Comparison of ENCODE assay signal across 18 cellular contexts in genomic region chr1:173413271-173413707, GRCh38.
DNase-seq lines count a peak whose midpoint lies in the region; ATAC-seq, FAIRE-seq and TF ChIP-seq lines count a peak whose summit lies in the region.
"Had no signal": no experiment of that assay in that cellular context is flagged by ENCODE, and none has a peak within 500 bp of the region (broad histone marks: within the 10 kb centered on the region; RNA-seq: fewer than 3 reads in every experiment).

No MANE protein-coding gene starts in this region.

- peak overlapping the region; percentile 85 for H3K4me2 ChIP-seq in GM12878 (ENCODE audit: control insufficient read depth, insufficient read depth)
- H3K4me2 ChIP-seq: PC-9 had no signal

- peak; percentile 71 for TF ChIP-seq POLR2A in GM12878 (IDR thresholded peaks at IDR 0.05; ENCODE audit: low read depth, low read length)
- TF ChIP-seq POLR2A in testis (IDR thresholded peaks at IDR 0.05) = no peak

- H3K27ac ChIP-seq in GM12878 (ENCODE audit: control insufficient read depth, insufficient read depth) = peak overlapping the region; percentile 99
- H3K27ac ChIP-seq in testis = peak overlapping the region in 1 of 2 donors; percentile 19
- H3K27ac ChIP-seq: PC-9 had no signal

- CTCF ChIA-PET in GM12878 (lab: Yijun Ruan, JAX) = interaction anchor here (0.7 to 4.7 kb wide), 6 partner anchors 17 to 668 kb away, joined by 3 to 34 read pairs (median 4); no protein-coding TSS in a partner anchor

- H2AFZ ChIP-seq in GM12878 (ENCODE audit: control insufficient read depth, low read depth, low read length) = peak overlapping the region; percentile 67
- H2AFZ ChIP-seq: PC-9 had no signal

- POLR2A ChIA-PET in GM12878 (lab: Charles Lee) = interaction anchor here (1.1 to 1.6 kb wide), 2 partner anchors 206 to 209 kb away, joined by 5 to 6 read pairs; partner anchors contain the start of gene TNFSF4

- WGBS in GM12878 (ENCODE audit: insufficient coverage, insufficient replicate concordance, low lambda C conversion rate, missing lambda C conversion rate) = 88% methylated on average over 7 of the region's 7 CpGs
- 59 to 70% methylated on average over 7 of the region's 7 CpGs for WGBS in testis, 2 donors

- no peak for FAIRE-seq in GM12878 (lab: Jason Lieb, UNC)
- FAIRE-seq: keratinocyte had no signal

- DNase-seq in Right ventricle myocardium superior (no peak), cardiac septum (ENCODE audit: low spot score) (no peak), KBM-7 (peak; percentile 80), GM12878 (ENCODE audit: low read depth, low spot score) (no peak), testis (peak; percentile 40)
- DNase-seq in central memory CD4-positive, alpha-beta T cell = no peak
- DNase-seq: activated CD4-positive, CD25-positive, alpha-beta regulatory T cell treated with anti-CD3 and anti-CD28 coated beads, Interleukin-2, amount 50 U/mL, for 72 hours; C1 segment of cervical spinal cord; DMS 273 treated with DMSO at 0.1 percent for 48 hours; GF-D8; NCI-H1436 treated with DMSO at 0.1 percent for 48 hours; PC-9; stimulated activated CD4-positive, alpha-beta T cell treated with anti-CD3 and anti-CD28 coated beads, Interleukin-2, amount 100 ng/mL, for 24 hours; T-helper 9 cell had no signal

- peak overlapping the region; percentile 77 for H3K9ac ChIP-seq in GM12878 (ENCODE audit: control insufficient read depth, insufficient read depth, low read length)

- RAD21 ChIA-PET in GM12878 (lab: Charles Lee; ENCODE audit: unreplicated experiment) = interaction anchor here (0.5 to 4.8 kb wide), 7 partner anchors 17 to 208 kb away, joined by 3 to 31 read pairs (median 3); partner anchors contain the start of gene TNFSF4

- no peak for TF ChIP-seq CTCF in GM12878 (IDR thresholded peaks at IDR 0.05 in 2 of 3, conservative IDR thresholded peaks at IDR 0.05 in 1 of 3; ENCODE audit: control insufficient read depth in 2 of 3, extremely low read depth in 1 of 3, insufficient read depth in 1 of 3, low read depth in 3 of 3, low read length in 3 of 3)
- TF ChIP-seq CTCF in testis (IDR thresholded peaks at IDR 0.05) = no peak

- BruUV-seq in GM12878 (replicated peaks; lab: Mats Ljungman, UMichigan) = no TSS peak

- H3K27me3 ChIP-seq in GM12878 (replicated peaks in 1 of 2; ENCODE audit: control insufficient read depth in 2 of 2, insufficient read depth in 2 of 2, low read length in 1 of 2) (no peaks in the 10 kb centered on the region), testis (no peaks in the 10 kb centered on the region)

- H3K36me3 ChIP-seq in GM12878 (ENCODE audit: control insufficient read depth in 2 of 2, insufficient read depth in 2 of 2, low read length in 1 of 2) (no peaks in the 10 kb centered on the region), testis (ENCODE audit: low read depth, missing control alignments) (no peaks in the 10 kb centered on the region)

- intact Hi-C loops in Right ventricle myocardium superior (cut with DNase I) = no loop called here
- intact Hi-C loops in cardiac septum (cut with DNase I) = loop anchor here (10.0 kb wide), 3 partner anchors 158 to 668 kb away; no protein-coding TSS in a partner anchor
- intact Hi-C loops in GM12878 (cut with micrococcal nuclease; ENCODE audit: unreplicated experiment) = no loop called here
- intact Hi-C loops in testis (cut with DNase I; ENCODE audit: low total_unique reads) = loop anchor here (10.0 kb wide), 1 partner anchor 668 kb away; no protein-coding TSS in a partner anchor

- peak; percentile 36 to 40; a peak in 2 of 4 replicates for TF ChIP-seq EP300 in GM12878 (IDR thresholded peaks at IDR 0.05; ENCODE audit: borderline replicate concordance in 1 of 2, control insufficient read depth in 1 of 2, low read depth in 2 of 2, low read length in 2 of 2)

- peaks cover 76% of the 10 kb centered on the region for H3K4me1 ChIP-seq in GM12878 (ENCODE audit: control insufficient read depth, insufficient read depth, low read length)
- H3K4me1 ChIP-seq in testis = peaks cover 44% of the 10 kb centered on the region

- peak overlapping the region; percentile 43; the same call in 1 of the 2 replicates for H3K4me3 ChIP-seq in GM12878
- no peak overlapping the region for H3K4me3 ChIP-seq in testis
- H3K4me3 ChIP-seq: PC-9 had no signal

- no peaks in the 10 kb centered on the region for H4K20me1 ChIP-seq in GM12878 (ENCODE audit: control insufficient read depth, insufficient read depth)

- SMC1A ChIA-PET in GM12878 (lab: Charles Lee; ENCODE audit: uncharacterized antibody, unreplicated experiment) = interaction anchor here (0.6 to 17.9 kb wide), 6 partner anchors 12 to 594 kb away, joined by 3 to 348 read pairs (median 5); partner anchors contain the start of gene TNFSF4

- TF ChIP-seq RAD21 in GM12878 (IDR thresholded peaks at IDR 0.05; ENCODE audit: insufficient read depth, low read depth, low read length) = no peak

- in situ Hi-C loops in KBM-7 (cut with MboI; ENCODE audit: low pct_unique_long_range_greater_than_20kb, low sequenced_read_pairs) (loop anchor here (25.0 kb wide), 1 partner anchor 651 kb away; no protein-coding TSS in a partner anchor), GM12878 (cut with MboI) (loop anchor here (5.0 kb wide), 4 partner anchors 81 to 666 kb away; no protein-coding TSS in a partner anchor)

- H3K79me2 ChIP-seq in GM12878 (ENCODE audit: control insufficient read depth, insufficient read depth, low read length) = peaks cover 4% of the 10 kb centered on the region

- ATAC-seq in Right ventricle myocardium superior (ENCODE audit: poor library complexity) (peak; percentile 38), GM12878 (peak; percentile 26), HG03108 (IDR thresholded peaks at IDR 0.05; ENCODE audit: unreplicated experiment) (no peak), HG03280 (IDR thresholded peaks at IDR 0.05; ENCODE audit: unreplicated experiment) (no peak)
- ATAC-seq: activated naive CD4-positive, alpha-beta T cell treated with anti-CD3 and anti-CD28 coated beads, Interleukin-2, amount 50 U/mL, for 72 hours had no signal

- H3K9me3 ChIP-seq in GM12878 (replicated peaks; ENCODE audit: control insufficient read depth, insufficient read depth, low read length) (no peaks in the 10 kb centered on the region; the same call in 2 of the 3 replicates), testis (no peaks in the 10 kb centered on the region)

TF ChIP-seq in GM12878, 131 proteins besides CTCF, POLR2A, EP300 and RAD21 (continues in another document):
- no peak for TF ChIP-seq SIN3A (IDR thresholded peaks at IDR 0.05; ENCODE audit: low read depth, low read length)
- TF ChIP-seq ZNF217 (IDR thresholded peaks at IDR 0.05) = no peak
- peak; percentile 92 for TF ChIP-seq IKZF1 (conservative IDR thresholded peaks at IDR 0.05)
- no peak for TF ChIP-seq USF2 (IDR thresholded peaks at IDR 0.05; ENCODE audit: borderline replicate concordance, low read depth, low read length)
- TF ChIP-seq STAT3 (IDR thresholded peaks at IDR 0.05; ENCODE audit: low read depth, low read length) = 0 out of 2 replicates have a peak, but pooled peaks have one; percentile 36
- TF ChIP-seq LARP7 (IDR thresholded peaks at IDR 0.05) = no peak
- no peak for TF ChIP-seq ESRRA (IDR thresholded peaks at IDR 0.05; ENCODE audit: low read length)
- TF ChIP-seq MYC (IDR thresholded peaks at IDR 0.05; ENCODE audit: insufficient read depth, insufficient read length, insufficient replicate concordance, low read length, severe bottlenecking) = no peak
- peak; percentile 8; the same call in 1 of the 2 replicates for TF ChIP-seq CREM (IDR thresholded peaks at IDR 0.05; ENCODE audit: low read depth)
- peak; percentile 23; the same call in 1 of the 2 replicates for TF ChIP-seq MLLT1 (IDR thresholded peaks at IDR 0.05)
- no peak for TF ChIP-seq JUND (IDR thresholded peaks at IDR 0.05; ENCODE audit: low read depth, low read length)
- no peak for TF ChIP-seq NR2C2 (IDR thresholded peaks at IDR 0.05; ENCODE audit: borderline replicate concordance, control insufficient read depth, insufficient read length, low read depth)
- TF ChIP-seq EED (IDR thresholded peaks at IDR 0.05; ENCODE audit: low read depth) = peak; percentile 85
- TF ChIP-seq BCL11A (IDR thresholded peaks at IDR 0.05; ENCODE audit: low read depth, low read length) = peak; percentile 68

Comparison
In these comparisons a context has a peak if more than half of its experiments do, and no peak if none do; other contexts are left out.
1. intact Hi-C loops: an anchor here in cardiac septum (10.0 kb wide) and testis (10.0 kb wide); none called in Right ventricle myocardium superior and GM12878.
2. ATAC-seq: peak in Right ventricle myocardium superior (single experiment) and GM12878 (single experiment); none in HG03108 (single experiment) and HG03280 (single experiment).
3. DNase-seq: peak in KBM-7 (single experiment) and testis (single experiment); none in Right ventricle myocardium superior (single experiment), cardiac septum (single experiment), GM12878 (single experiment) and central memory CD4-positive, alpha-beta T cell (single experiment).